Comparison of ENCODE assay signal across 9 cellular contexts in genomic region chr12:42299392-42300308, GRCh38. TPM values are rescaled to one million over a fixed set of nuclear protein-coding genes. Genes with fewer than 3 reads are reported as not detected.
DNase-seq lines count a peak whose midpoint lies in the region; ATAC-seq, FAIRE-seq and TF ChIP-seq lines count a peak whose summit lies in the region.
"Had no signal": no experiment of that assay in that cellular context is flagged by ENCODE, and none has a peak within 500 bp of the region (broad histone marks: within the 10 kb centered on the region; RNA-seq: fewer than 3 reads in every experiment).

No MANE protein-coding gene starts in this region.

- H3K4me1 ChIP-seq in HEK293 (ENCODE audit: control insufficient read depth, insufficient read depth, low read length) = no peaks in the 10 kb centered on the region

- no peak for FAIRE-seq in frontal cortex (lab: Jason Lieb, UNC)

- no peaks in the 10 kb centered on the region for H3K9me3 ChIP-seq in HEK293 (ENCODE audit: control insufficient read depth, insufficient read depth, low read depth, low read length)

- CTCF ChIA-PET in HEK293 (lab: Yijun Ruan, JAX) = interaction anchor here (1.0 to 1.4 kb wide), 2 partner anchors 33 to 73 kb away, joined by 3 to 4 read pairs; no protein-coding TSS in a partner anchor

- H3K4me3 ChIP-seq in HEK293 (ENCODE audit: low read depth, low read length) (no peak overlapping the region), NB4 (ENCODE audit: low read depth, low read length) (no peak overlapping the region), cardiac fibroblast (replicated peaks in 1 of 2; ENCODE audit: low read depth in 2 of 2, low read length in 2 of 2) (no peak overlapping the region)

- DNase-seq in NB4 (ENCODE audit: low read depth) (peak; percentile 35), cardiac fibroblast (ENCODE audit: low read depth in 2 of 2) (peak; percentile 18 to 72), SHP77 (lab: John Stamatoyannopoulos, UW) (no peak), frontal cortex (ENCODE audit: low spot score in 2 of 2) (no peak), GOT3 (lab: John Stamatoyannopoulos, UW) (no peak)
- DNase-seq in stimulated activated CD8-positive, alpha-beta memory T cell treated with anti-CD3 and anti-CD28 coated beads, Interleukin-7, amount 100 ng/mL, for 4 hours (ENCODE audit: low read depth in 2 of 2) = peak; percentile 16 to 55

- POLR2A ChIA-PET in HEK293 (lab: Yijun Ruan, JAX) = no interaction called here

- ATAC-seq in GM18505 (IDR thresholded peaks at IDR 0.05; ENCODE audit: unreplicated experiment) = peak; percentile 87
- ATAC-seq: Panc1 had no signal

- TF ChIP-seq POLR2A in GM18505 (IDR thresholded peaks at IDR 0.05; ENCODE audit: borderline replicate concordance, extremely low read depth, insufficient read depth, insufficient read length) (no peak), NB4 (IDR thresholded peaks at IDR 0.05; ENCODE audit: extremely low read depth, insufficient read length) (no peak)

- TF ChIP-seq CTCF in HEK293 (tag by site-specific recombination; IDR thresholded peaks at IDR 0.05) (no peak), NB4 (IDR thresholded peaks at IDR 0.05; ENCODE audit: low read depth, low read length) (no peak), cardiac fibroblast (IDR thresholded peaks at IDR 0.05; ENCODE audit: low read depth, low read length) (no peak)

- no peaks in the 10 kb centered on the region for H3K36me3 ChIP-seq in HEK293 (ENCODE audit: control insufficient read depth in 2 of 2, insufficient read depth in 1 of 2, low read length in 2 of 2)

- H3K27ac ChIP-seq in HEK293 (ENCODE audit: extremely low read depth, low read depth, low read length) = no peak overlapping the region

TF ChIP-seq in HEK293, 187 proteins besides CTCF, POLR2A, EP300 and RAD21:
- TF ChIP-seq PRDM1 (tag by site-specific recombination; IDR thresholded peaks at IDR 0.05) (0 out of 2 replicates have a peak, but pooled peaks have one; percentile 6), ZNF2 (tag by site-specific recombination; IDR thresholded peaks at IDR 0.05) (no peak), ZSCAN4 (tag by site-specific recombination; IDR thresholded peaks at IDR 0.05) (peak; percentile 85), HOXC10 (CRISPR knock-in tag; IDR thresholded peaks at IDR 0.05) (no peak)

RNA-seq across cellular contexts. Expression of gene ZCRB1, which starts 26.2 kb away (rescaled TPM):
- total RNA-seq in frontal cortex = 24.9 TPM

RNA-seq across cellular contexts. Expression of gene PPHLN1, which starts 26.3 kb away (rescaled TPM):
- 82.3 TPM for total RNA-seq in frontal cortex

Comparison
In these comparisons a context has a peak if more than half of its experiments do, and no peak if none do; other contexts are left out.
1. DNase-seq: peak in NB4 (single experiment), cardiac fibroblast (2 of 2) and stimulated activated CD8-positive, alpha-beta memory T cell treated with anti-CD3 and anti-CD28 coated beads, Interleukin-7, amount 100 ng/mL, for 4 hours (2 of 2); none in SHP77 (0 of 2), frontal cortex (0 of 2) and GOT3 (single experiment).